ENCODE assay signal across 17 cellular contexts in genomic region chr17:76535788-76536510, GRCh38. TPM values are rescaled to one million over a fixed set of nuclear protein-coding genes. Genes with fewer than 3 reads are reported as not detected.
DNase-seq lines count a peak whose midpoint lies in the region; TF ChIP-seq lines count a peak whose summit lies in the region.
"Had no signal": no experiment of that assay in that cellular context is flagged by ENCODE, and none has a peak within 500 bp of the region (broad histone marks: within the 10 kb centered on the region; RNA-seq: fewer than 3 reads in every experiment).

No MANE protein-coding gene starts in this region.

- H3K27me3 ChIP-seq in vagina: no peaks in the 10 kb centered on the region
- H3K27me3 ChIP-seq: pancreas had no signal

- H3K4me1 ChIP-seq in vagina: peaks cover 79% of the 10 kb centered on the region

- peaks cover 15% of the 10 kb centered on the region for H3K4me1 Mint-ChIP-seq in activated naive CD8-positive, alpha-beta T cell (ENCODE audit: low read depth)
- H3K4me1 Mint-ChIP-seq in activated naive CD8-positive, alpha-beta T cell treated with anti-CD3 and anti-CD28 coated beads for 36 hours: peaks cover 5% of the 10 kb centered on the region
- peaks cover 58% of the 10 kb centered on the region for H3K4me1 Mint-ChIP-seq in nephron progenitor cell
- H3K4me1 Mint-ChIP-seq: activated CD4-positive, alpha-beta T cell treated with anti-CD3 and anti-CD28 coated beads, Interleukin-2, amount 10 ng/mL, durations not matched to agents 24 days and 14 days had no signal

- intact Hi-C loops in vagina (cut with DNase I): loop anchor here (10.0 kb wide), 1 partner anchor 179 kb away; the partner anchor contains the start of gene MXRA7

- no peaks in the 10 kb centered on the region for H3K9me3 Mint-ChIP-seq in activated naive CD8-positive, alpha-beta T cell (ENCODE audit: low read depth)
- H3K9me3 Mint-ChIP-seq in activated naive CD8-positive, alpha-beta T cell treated with anti-CD3 and anti-CD28 coated beads for 36 hours: no peaks in the 10 kb centered on the region
- no peaks in the 10 kb centered on the region for H3K9me3 Mint-ChIP-seq in nephron progenitor cell
- H3K9me3 Mint-ChIP-seq: activated CD4-positive, alpha-beta T cell treated with anti-CD3 and anti-CD28 coated beads, Interleukin-2, amount 10 ng/mL, durations not matched to agents 24 days and 14 days; activated T-cell treated with anti-CD3 and anti-CD28 coated beads, Interleukin-2, amount 50 U/mL, for 4 hours; dendritic cell treated with granulocyte-macrophage colony-stimulating factor and Interleukin-4, amounts not matched to agents 40 ng/mL and 50 ng/mL, for 4 days had no signal

- peaks cover 5% of the 10 kb centered on the region for H3K27me3 Mint-ChIP-seq in activated naive CD8-positive, alpha-beta T cell
- peaks cover 18% of the 10 kb centered on the region for H3K27me3 Mint-ChIP-seq in activated naive CD8-positive, alpha-beta T cell treated with anti-CD3 and anti-CD28 coated beads for 36 hours
- H3K27me3 Mint-ChIP-seq in nephron progenitor cell (ENCODE audit: low read depth, poor library complexity): peaks cover 61% of the 10 kb centered on the region

- DNase-seq in activated naive CD8-positive, alpha-beta T cell treated with anti-CD3 and anti-CD28 coated beads for 36 hours: no peak
- DNase-seq in fibroblast of villous mesenchyme (ENCODE audit: low read depth): no peak
- DNase-seq in nephron progenitor cell: no peak
- no peak for DNase-seq in vagina (ENCODE audit: extremely low spot score in 2 of 2)
- no peak for DNase-seq in AG08395 (ENCODE audit: low spot score)
- no peak for DNase-seq in NCI-H1092 (lab: John Stamatoyannopoulos, UW)
- no peak for DNase-seq in stimulated activated CD4-positive, alpha-beta T cell treated with anti-CD3 and anti-CD28 coated beads, Interleukin-4, amount 100 ng/mL, for 1 hour
- DNase-seq: activated CD4-positive, alpha-beta T cell treated with anti-CD3 and anti-CD28 coated beads, Interleukin-2, amount 10 ng/mL, durations not matched to agents 24 days and 14 days; activated T-cell treated with anti-CD3 and anti-CD28 coated beads, Interleukin-2, amount 50 U/mL, for 4 hours; amniotic stem cell; SHP77 treated with DMSO at 0.1 percent for 48 hours had no signal

- H3K9me3 ChIP-seq in vagina: no peaks in the 10 kb centered on the region
- H3K9me3 ChIP-seq: pancreas had no signal

- H3K36me3 Mint-ChIP-seq in activated naive CD8-positive, alpha-beta T cell: no peaks in the 10 kb centered on the region
- no peaks in the 10 kb centered on the region for H3K36me3 Mint-ChIP-seq in activated naive CD8-positive, alpha-beta T cell treated with anti-CD3 and anti-CD28 coated beads for 36 hours
- H3K36me3 Mint-ChIP-seq in nephron progenitor cell (ENCODE audit: low read depth): no peaks in the 10 kb centered on the region

- no peak overlapping the region for H3K27ac Mint-ChIP-seq in activated naive CD8-positive, alpha-beta T cell
- H3K27ac Mint-ChIP-seq in activated naive CD8-positive, alpha-beta T cell treated with anti-CD3 and anti-CD28 coated beads for 36 hours: no peak overlapping the region
- H3K27ac Mint-ChIP-seq in nephron progenitor cell: no peak overlapping the region
- H3K27ac Mint-ChIP-seq: activated CD4-positive, alpha-beta T cell treated with anti-CD3 and anti-CD28 coated beads, Interleukin-2, amount 10 ng/mL, durations not matched to agents 24 days and 14 days; dendritic cell treated with granulocyte-macrophage colony-stimulating factor and Interleukin-4, amounts not matched to agents 40 ng/mL and 50 ng/mL, for 4 days had no signal

- H3K4me3 ChIP-seq in fibroblast of villous mesenchyme (ENCODE audit: low read depth, low read length): peak overlapping the region; percentile 72
- H3K4me3 ChIP-seq in vagina: peak overlapping the region in 1 of 2 donors; percentile 55

- H3K36me3 ChIP-seq in vagina: no peaks in the 10 kb centered on the region
- H3K36me3 ChIP-seq: pancreas had no signal

- peak overlapping the region; percentile 88 for H3K27ac ChIP-seq in vagina
- H3K27ac ChIP-seq: pancreas had no signal

- H3K4me3 Mint-ChIP-seq in activated naive CD8-positive, alpha-beta T cell: peak overlapping the region; percentile 23
- no peak overlapping the region for H3K4me3 Mint-ChIP-seq in activated naive CD8-positive, alpha-beta T cell treated with anti-CD3 and anti-CD28 coated beads for 36 hours
- peak overlapping the region; percentile 44 for H3K4me3 Mint-ChIP-seq in nephron progenitor cell
- H3K4me3 Mint-ChIP-seq: activated CD4-positive, alpha-beta T cell treated with anti-CD3 and anti-CD28 coated beads, Interleukin-2, amount 10 ng/mL, durations not matched to agents 24 days and 14 days; activated T-cell treated with anti-CD3 and anti-CD28 coated beads, Interleukin-2, amount 50 U/mL, for 4 hours; dendritic cell treated with granulocyte-macrophage colony-stimulating factor and Interleukin-4, amounts not matched to agents 40 ng/mL and 50 ng/mL, for 4 days had no signal

- no peak for TF ChIP-seq POLR2A in vagina (IDR thresholded peaks at IDR 0.05)

- no peak for TF ChIP-seq CTCF in fibroblast of villous mesenchyme (IDR thresholded peaks at IDR 0.05; ENCODE audit: insufficient read depth, low read depth, low read length)
- no peak for TF ChIP-seq CTCF in nephron progenitor cell (IDR thresholded peaks at IDR 0.05)
- no peak for TF ChIP-seq CTCF in vagina (IDR thresholded peaks at IDR 0.05)

RNA-seq across cellular contexts. Expression of gene CYGB, which starts 1.6 kb away (rescaled TPM):
- under 1 TPM; 0.33 to 0.62 TPM for total RNA-seq in activated naive CD8-positive, alpha-beta T cell treated with anti-CD3 and anti-CD28 coated beads for 36 hours
- total RNA-seq in fibroblast of villous mesenchyme: 11.7 and 14.2 TPM in 2 replicates
- total RNA-seq in vagina: 30.0 TPM
- total RNA-seq: activated CD4-positive, alpha-beta T cell treated with anti-CD3 and anti-CD28 coated beads, Interleukin-2, amount 10 ng/mL, durations not matched to agents 24 days and 14 days; activated T-cell treated with anti-CD3 and anti-CD28 coated beads, Interleukin-2, amount 50 U/mL, for 4 hours; MCF 10A had no signal

RNA-seq across cellular contexts. Expression of gene PRCD, which starts 3.9 kb away (rescaled TPM):
- under 1 TPM; 0.36 to 0.66 TPM for total RNA-seq in activated naive CD8-positive, alpha-beta T cell treated with anti-CD3 and anti-CD28 coated beads for 36 hours
- total RNA-seq in fibroblast of villous mesenchyme (1.6 and 2.2 TPM in 2 replicates), vagina (21.4 TPM)
- total RNA-seq: activated CD4-positive, alpha-beta T cell treated with anti-CD3 and anti-CD28 coated beads, Interleukin-2, amount 10 ng/mL, durations not matched to agents 24 days and 14 days; activated T-cell treated with anti-CD3 and anti-CD28 coated beads, Interleukin-2, amount 50 U/mL, for 4 hours; HT1080; MCF 10A had no signal

RNA-seq across cellular contexts. Expression of gene RHBDF2, which starts 34.7 kb away (rescaled TPM):
- total RNA-seq in activated naive CD8-positive, alpha-beta T cell treated with anti-CD3 and anti-CD28 coated beads for 36 hours: 10 to 100 TPM; 20.7 to 22.2 TPM
- total RNA-seq in fibroblast of villous mesenchyme (13.4 and 14.2 TPM in 2 replicates), vagina (34.6 TPM)

RNA-seq across cellular contexts. Expression of gene ST6GALNAC2, which starts 49.7 kb away (rescaled TPM):
- total RNA-seq in activated naive CD8-positive, alpha-beta T cell treated with anti-CD3 and anti-CD28 coated beads for 36 hours: not detected
- total RNA-seq in fibroblast of villous mesenchyme: 0.86 and 1.9 TPM in 2 replicates
- total RNA-seq in vagina: 24.8 TPM
- total RNA-seq: activated CD4-positive, alpha-beta T cell treated with anti-CD3 and anti-CD28 coated beads, Interleukin-2, amount 10 ng/mL, durations not matched to agents 24 days and 14 days; activated T-cell treated with anti-CD3 and anti-CD28 coated beads, Interleukin-2, amount 50 U/mL, for 4 hours; HT1080; temporal lobe had no signal
